In the genomic region with DNA sequence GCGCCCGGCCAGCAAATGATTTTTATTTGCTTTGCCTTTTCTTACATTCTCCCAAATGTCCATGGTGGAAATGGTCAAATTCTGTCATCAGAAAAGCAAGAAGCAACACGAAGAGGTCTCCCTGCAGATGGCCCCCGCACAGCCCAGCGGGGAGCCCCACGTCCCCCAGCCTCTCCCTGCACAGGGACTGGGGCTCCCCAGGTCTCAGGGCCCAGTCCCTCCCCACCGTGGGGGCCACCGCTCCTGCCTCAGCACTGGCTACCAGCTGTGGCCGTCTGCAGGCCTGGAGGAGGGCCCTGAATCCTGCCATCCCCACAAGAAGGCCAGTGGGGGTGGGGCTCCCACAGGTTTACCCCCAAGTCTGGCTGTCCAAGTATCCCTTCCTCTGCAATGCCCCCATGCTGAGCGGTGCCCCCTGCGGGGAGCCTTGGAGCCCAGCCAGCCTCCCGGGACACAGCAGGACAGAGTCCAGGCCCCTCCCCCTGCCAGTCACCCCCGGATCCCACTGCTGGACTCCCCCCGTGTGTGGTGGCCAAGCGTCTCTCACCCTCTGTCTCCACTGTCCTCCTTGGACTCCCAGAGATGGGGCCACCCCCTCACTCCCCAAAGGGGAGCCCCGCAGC, we compare ENCODE assay signal across 29 cellular contexts. TPM values are rescaled to one million over a fixed set of nuclear protein-coding genes. Genes with fewer than 3 reads are reported as not detected.
"Had no signal": no experiment of that assay in that cellular context is flagged by ENCODE, and none has a peak within 500 bp of the region (broad histone marks: within the 10 kb centered on the region; RNA-seq: fewer than 3 reads in every experiment).

No MANE protein-coding gene starts in this region.

- H3K4me3 Mint-ChIP-seq: immature natural killer cell; naive thymus-derived CD8-positive, alpha-beta T cell; nephron; neural crest cell; stimulated activated naive B cell treated with anti-CD40 and anti-IgM and Interleukin-4, amounts not matched to agents 10 μg/mL and 1 μg/mL and 100 μg/mL, for 72 hours had no signal

- H3K27ac ChIP-seq: left lung, lower lobe of right lung, neutrophil, parathyroid adenoma, psoas muscle, skin epidermis, stomach, testis, thyroid gland, transverse colon, upper lobe of left lung, vagina had no signal

- H3K4me3 ChIP-seq: left lung, lower lobe of right lung, psoas muscle, skin epidermis, stomach, testis, thyroid gland, transverse colon, upper lobe of left lung, vagina had no signal

- H3K4me1 ChIP-seq: left lung, lower lobe of right lung, parathyroid adenoma, psoas muscle, thyroid gland, transverse colon had no signal

- H3K27me3 ChIP-seq: testis, thyroid gland, vagina had no signal

- H3K9me3 Mint-ChIP-seq: immature natural killer cell; naive thymus-derived CD8-positive, alpha-beta T cell; nephron; neural crest cell; stimulated activated naive B cell treated with anti-CD40 and anti-IgM and Interleukin-4, amounts not matched to agents 10 μg/mL and 1 μg/mL and 100 μg/mL, for 72 hours had no signal

- H3K4me1 Mint-ChIP-seq: immature natural killer cell had no signal

- H3K27ac Mint-ChIP-seq: immature natural killer cell; naive thymus-derived CD8-positive, alpha-beta T cell; nephron; stimulated activated naive B cell treated with anti-CD40 and anti-IgM and Interleukin-4, amounts not matched to agents 10 μg/mL and 1 μg/mL and 100 μg/mL, for 72 hours had no signal

- DNase-seq: hypothalamus; immature natural killer cell; kidney; left colon; left lung; lower lobe of right lung; mammary epithelial cell; mesenchymal stem cell; naive thymus-derived CD8-positive, alpha-beta T cell; occipital lobe; psoas muscle; stimulated activated CD4-positive, alpha-beta T cell treated with anti-CD3 and anti-CD28 coated beads, Interleukin-12 subunit alpha, Interleukin-12 subunit beta, amount 100 ng/mL, for 4 hours; stimulated activated CD4-positive, alpha-beta T cell treated with anti-CD3 and anti-CD28 coated beads, Interleukin-15, amount 100 ng/mL, for 24 hours; stimulated activated CD4-positive, alpha-beta T cell treated with anti-CD3 and anti-CD28 coated beads, Interleukin-2, amount 100 ng/mL, for 24 hours; stimulated activated CD4-positive, alpha-beta T cell treated with anti-CD3 and anti-CD28 coated beads, Interleukin-4, amount 100 ng/mL, for 1 hour; stimulated activated naive B cell treated with anti-CD40 and anti-IgM and Interleukin-4, amounts not matched to agents 10 μg/mL and 1 μg/mL and 100 μg/mL, for 72 hours; stimulated activated naive CD8-positive, alpha-beta T cell treated with anti-CD3 and anti-CD28 coated beads, Interleukin-15, Interleukin-2, amounts not matched to agents 100 U/mL and 50 U/mL, for 24 hours; stomach; testis; thyroid gland; transverse colon had no signal

- H3K36me3 ChIP-seq: left lung, lower lobe of right lung, neutrophil, stomach, thyroid gland, transverse colon, upper lobe of left lung, vagina had no signal

- ATAC-seq: left colon; left lung; lower lobe of right lung; naive thymus-derived CD8-positive, alpha-beta T cell; psoas muscle; sciatic nerve; stimulated activated naive B cell treated with anti-CD40 and anti-IgM and Interleukin-4, amounts not matched to agents 10 μg/mL and 1 μg/mL and 100 μg/mL, for 72 hours; stimulated activated naive CD8-positive, alpha-beta T cell treated with anti-CD3 and anti-CD28 coated beads, Interleukin-15, Interleukin-2, amounts not matched to agents 100 U/mL and 50 U/mL, for 24 hours had no signal

- H3K36me3 Mint-ChIP-seq: immature natural killer cell; naive thymus-derived CD8-positive, alpha-beta T cell; stimulated activated naive B cell treated with anti-CD40 and anti-IgM and Interleukin-4, amounts not matched to agents 10 μg/mL and 1 μg/mL and 100 μg/mL, for 72 hours had no signal

- H3K9me3 ChIP-seq: left lung, lower lobe of right lung, neutrophil, psoas muscle, testis, thyroid gland, transverse colon, upper lobe of left lung, vagina had no signal

RNA-seq across cellular contexts. Expression of a gene that starts 38.2 kb away (rescaled TPM):
- total RNA-seq: naive thymus-derived CD8-positive, alpha-beta T cell had no signal
- polyA plus RNA-seq: immature natural killer cell; naive thymus-derived CD8-positive, alpha-beta T cell had no signal
